In the genomic region with DNA sequence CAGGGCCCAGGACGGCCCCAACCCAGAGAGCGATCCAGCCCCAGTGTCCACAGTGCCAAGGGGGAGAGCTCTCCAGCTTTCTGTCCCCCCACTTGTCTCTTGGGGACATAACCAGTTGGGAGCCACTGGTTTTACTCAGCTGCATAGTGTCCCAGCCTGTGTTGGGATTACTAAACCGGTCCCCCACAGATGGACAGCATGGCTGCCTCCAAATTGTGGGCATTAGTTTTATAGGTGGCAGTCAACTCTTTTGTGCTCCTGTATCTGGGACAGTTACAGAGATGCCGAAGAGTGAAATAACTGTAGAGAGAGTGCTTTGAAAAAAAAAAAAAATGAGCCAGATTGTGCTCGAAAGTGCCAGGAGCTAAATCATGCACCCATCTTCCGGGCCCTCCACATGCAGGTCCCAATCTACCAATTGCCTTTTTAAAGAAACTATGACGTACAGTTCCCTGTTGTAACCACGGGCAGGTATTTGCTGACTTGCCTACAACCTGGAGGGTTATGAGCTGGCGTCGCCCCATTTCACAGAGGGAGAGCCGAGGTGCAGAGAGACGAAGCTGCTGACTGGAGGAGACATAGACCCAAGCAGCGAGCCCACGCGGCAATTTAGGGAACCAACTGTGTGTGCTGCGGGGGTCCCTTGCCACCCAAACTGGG, we compare ENCODE assay signal across 12 cellular contexts. TPM values are rescaled to one million over a fixed set of nuclear protein-coding genes. Genes with fewer than 3 reads are reported as not detected.
DNase-seq lines count a peak whose midpoint lies in the region; ATAC-seq, FAIRE-seq and TF ChIP-seq lines count a peak whose summit lies in the region.
"Had no signal": no experiment of that assay in that cellular context is flagged by ENCODE, and none has a peak within 500 bp of the region (broad histone marks: within the 10 kb centered on the region; RNA-seq: fewer than 3 reads in every experiment).

No MANE protein-coding gene starts in this region.

- H2BK12ac ChIP-seq in mesenchymal stem cell (ENCODE audit: low read length in 2 of 2) = peak overlapping the region in 1 of 2 experiments; percentile 47

- DNase-seq in mesenchymal stem cell (no peak), suprapubic skin (ENCODE audit: low spot score in 2 of 2) (no peak), DMS153 treated with DMSO at 0.1 percent for 48 hours (lab: John Stamatoyannopoulos, UW; ENCODE audit: unreplicated experiment) (no peak), HCEC 1CT (no peak)
- no peak for DNase-seq in activated naive CD4-positive, alpha-beta T cell treated with anti-CD3 and anti-CD28 coated beads, Interleukin-2, amount 50 U/mL, for 72 hours (ENCODE audit: low spot score in 2 of 2)
- DNase-seq: activated CD4-positive, alpha-beta memory T cell treated with anti-CD3 and anti-CD28 coated beads for 36 hours had no signal

- H2BK5ac ChIP-seq in mesenchymal stem cell (ENCODE audit: low read depth, low read length, poor library complexity, severe bottlenecking) = no peak overlapping the region

- H3K4me2 ChIP-seq in mesenchymal stem cell (ENCODE audit: low read length, poor library complexity, severe bottlenecking) = no peak overlapping the region
- H3K4me2 ChIP-seq: smooth muscle cell had no signal

- H3K27me3 ChIP-seq in mesenchymal stem cell (ENCODE audit: control insufficient read depth in 1 of 2, insufficient read depth in 1 of 2, low read length in 2 of 2) (no peaks in the 10 kb centered on the region), suprapubic skin (no peaks in the 10 kb centered on the region)

- FAIRE-seq in G401.6 (lab: Jason Lieb, UNC) = peak; percentile 66
- FAIRE-seq: islet of Langerhans had no signal

- H3K18ac ChIP-seq in mesenchymal stem cell (ENCODE audit: low read depth in 1 of 2, low read length in 2 of 2) = no peak overlapping the region

- H3K14ac ChIP-seq in mesenchymal stem cell (ENCODE audit: low read length in 2 of 2) = peak overlapping the region in 1 of 2 experiments; percentile 62

- peak overlapping the region; percentile 15 to 70 for H3K4ac ChIP-seq in mesenchymal stem cell (ENCODE audit: low read depth in 1 of 2, low read length in 2 of 2)

- TF ChIP-seq POLR2A in suprapubic skin (IDR thresholded peaks at IDR 0.05) = no peak

- peaks cover 0 to under 1% of the 10 kb centered on the region in 2 donors for H3K36me3 Mint-ChIP-seq in activated naive CD4-positive, alpha-beta T cell treated with anti-CD3 and anti-CD28 coated beads, Interleukin-2, amount 50 U/mL, for 72 hours
- H3K36me3 Mint-ChIP-seq: activated CD4-positive, alpha-beta memory T cell treated with anti-CD3 and anti-CD28 coated beads for 36 hours; mesothelial cell of epicardium had no signal

- peaks cover 10% of the 10 kb centered on the region for H3K79me1 ChIP-seq in mesenchymal stem cell (replicated peaks; ENCODE audit: low read length, poor library complexity, severe bottlenecking)

- H4K8ac ChIP-seq in mesenchymal stem cell (ENCODE audit: low read length) = peak overlapping the region; percentile 66

- no peak for ATAC-seq in activated naive CD4-positive, alpha-beta T cell treated with anti-CD3 and anti-CD28 coated beads, Interleukin-2, amount 50 U/mL, for 72 hours
- no peak for ATAC-seq in GM21447 (IDR thresholded peaks at IDR 0.05; ENCODE audit: unreplicated experiment)

- H3K9me3 Mint-ChIP-seq in activated naive CD4-positive, alpha-beta T cell treated with anti-CD3 and anti-CD28 coated beads, Interleukin-2, amount 50 U/mL, for 72 hours = no peaks in the 10 kb centered on the region
- H3K9me3 Mint-ChIP-seq: activated CD4-positive, alpha-beta memory T cell treated with anti-CD3 and anti-CD28 coated beads for 36 hours; mesothelial cell of epicardium had no signal

- H3K9me3 ChIP-seq in mesenchymal stem cell (ENCODE audit: control insufficient read depth, low read length) = no peaks in the 10 kb centered on the region
- H3K9me3 ChIP-seq in suprapubic skin = no peaks in the 10 kb centered on the region

- H3K27ac ChIP-seq in VCaP (0 out of 2 replicates have a peak overlapping the region, but pooled peaks have one; percentile 5), mesenchymal stem cell (ENCODE audit: low read length, poor library complexity, severe bottlenecking) (no peak overlapping the region), suprapubic skin (peak overlapping the region; percentile 95)

- no peak overlapping the region for H2AK5ac ChIP-seq in mesenchymal stem cell (ENCODE audit: low read length, severe bottlenecking)

- H2BK120ac ChIP-seq in mesenchymal stem cell (ENCODE audit: low read depth, low read length) = peak overlapping the region; percentile 27

- H3K4me1 ChIP-seq in mesenchymal stem cell (ENCODE audit: control insufficient read depth, insufficient read depth, low read depth, low read length) (peaks cover 44% of the 10 kb centered on the region), suprapubic skin (peaks cover 64% of the 10 kb centered on the region)

- TF ChIP-seq EP300 in suprapubic skin (IDR thresholded peaks at IDR 0.05) = no peak

- TF ChIP-seq CTCF in VCaP (conservative IDR thresholded peaks at IDR 0.05) = no peak
- no peak for TF ChIP-seq CTCF in suprapubic skin (IDR thresholded peaks at IDR 0.05)

- no peak overlapping the region for H3K23ac ChIP-seq in mesenchymal stem cell (ENCODE audit: low read length in 2 of 2)

- no peak overlapping the region for H3K9ac ChIP-seq in mesenchymal stem cell (ENCODE audit: low read length)

- H3K4me3 ChIP-seq in mesenchymal stem cell (ENCODE audit: insufficient read depth in 1 of 2, low read depth in 1 of 2, low read length in 2 of 2) (no peak overlapping the region), suprapubic skin (no peak overlapping the region)
- H3K4me3 ChIP-seq: smooth muscle cell had no signal

- H2BK15ac ChIP-seq in mesenchymal stem cell (ENCODE audit: low read depth, poor library complexity, severe bottlenecking) = peak overlapping the region; percentile 92

- H2AFZ ChIP-seq in mesenchymal stem cell (ENCODE audit: low read depth, low read length) = no peak overlapping the region

- peak overlapping the region; percentile 84 for H4K91ac ChIP-seq in mesenchymal stem cell (ENCODE audit: low read length)

- H3K36me3 ChIP-seq in mesenchymal stem cell (ENCODE audit: control insufficient read depth in 1 of 2, insufficient read depth in 2 of 2, low read depth in 1 of 2, low read length in 2 of 2) (peaks cover 0 to 4% of the 10 kb centered on the region in 2 experiments), suprapubic skin (no peaks in the 10 kb centered on the region)

- 39% methylated on average over 16 of the region's 16 CpGs for WGBS in mesenchymal stem cell
- 64% methylated on average over 15 of the region's 16 CpGs for WGBS in suprapubic skin

- H3K27ac Mint-ChIP-seq in activated naive CD4-positive, alpha-beta T cell treated with anti-CD3 and anti-CD28 coated beads, Interleukin-2, amount 50 U/mL, for 72 hours = no peak overlapping the region
- H3K27ac Mint-ChIP-seq: activated CD4-positive, alpha-beta memory T cell treated with anti-CD3 and anti-CD28 coated beads for 36 hours; mesothelial cell of epicardium had no signal

RNA-seq across cellular contexts. Expression of gene NFIC, which starts 2.4 kb away (rescaled TPM):
- polyA plus RNA-seq in mesenchymal stem cell (2013, experiment 1 of 2) = 101 TPM
- 98.4 TPM for polyA plus RNA-seq in mesenchymal stem cell (2013, experiment 2 of 2)
- total RNA-seq in suprapubic skin = 100 to 1,000 TPM; 135 to 234 (median 194) TPM
- total RNA-seq in activated naive CD4-positive, alpha-beta T cell treated with anti-CD3 and anti-CD28 coated beads, Interleukin-2, amount 50 U/mL, for 72 hours = 10 to 100 TPM; 10.4 to 23.1 TPM

Comparison
In these comparisons a context has a peak if more than half of its experiments do, and no peak if none do; other contexts are left out.
1. RNA of gene NFIC, which starts 2.4 kb away (total RNA-seq): 135 to 234 TPM in suprapubic skin; 10.4 to 23.1 TPM in activated naive CD4-positive, alpha-beta T cell treated with anti-CD3 and anti-CD28 coated beads, Interleukin-2, amount 50 U/mL, for 72 hours; every median in the first group is over 4 times any median in the second.